8 cellular contexts compared by ENCODE assay signal in genomic region chr7:73557108-73557396, GRCh38. TPM values are rescaled to one million over a fixed set of nuclear protein-coding genes. Genes with fewer than 3 reads are reported as not detected.
DNase-seq lines count a peak whose midpoint lies in the region; ATAC-seq and TF ChIP-seq lines count a peak whose summit lies in the region.

No MANE protein-coding gene starts in this region.

- DNase-seq in A673 (ENCODE audit: low spot score) (peak; percentile 94), NCI-H2171 (lab: John Stamatoyannopoulos, UW) (peak; percentile 86), breast epithelium (ENCODE audit: low spot score in 2 of 2) (peak; percentile 89 to 91)

- H3K9ac ChIP-seq in iPS-20b (ENCODE audit: low read depth, low read length): peak overlapping the region; percentile 86; the same call in 1 of the 2 replicates

- H3K4me1 ChIP-seq in A673 (ENCODE audit: insufficient read depth, low read length, poor library complexity, severe bottlenecking): peaks cover 11% of the 10 kb centered on the region
- peaks cover 0 to 9% of the 10 kb centered on the region in 2 donors for H3K4me1 ChIP-seq in breast epithelium
- H3K4me1 ChIP-seq in iPS-20b (ENCODE audit: insufficient read depth, low read length): no peaks in the 10 kb centered on the region

- POLR2A ChIA-PET in A673 (lab: Charles Lee; ENCODE audit: low non-redundant PET): interaction anchor here (0.6 to 0.7 kb wide), 3 partner anchors 150 to 243 kb away, joined by 3 to 14 read pairs (median 3); no protein-coding TSS in a partner anchor

- peak; percentile 89 for ATAC-seq in GM18867 (IDR thresholded peaks at IDR 0.05; ENCODE audit: unreplicated experiment)
- peak; percentile 88 for ATAC-seq in HG03108 (IDR thresholded peaks at IDR 0.05; ENCODE audit: unreplicated experiment)

- TF ChIP-seq CTCF in A673 (conservative IDR thresholded peaks at IDR 0.05; ENCODE audit: low read depth, low read length) (no peak), VCaP (conservative IDR thresholded peaks at IDR 0.05) (no peak), breast epithelium (IDR thresholded peaks at IDR 0.05) (no peak)

- H3K36me3 ChIP-seq in A673 (ENCODE audit: insufficient read depth, low read length, poor library complexity, severe bottlenecking) (peaks cover 12% of the 10 kb centered on the region), breast epithelium (no peaks in the 10 kb centered on the region), iPS-20b (ENCODE audit: insufficient read depth, low read depth, low read length) (peaks cover 15% of the 10 kb centered on the region)

- intact Hi-C loops in A673 (cut with micrococcal nuclease; ENCODE audit: unreplicated experiment) (loop anchor here (2.0 kb wide), 1 partner anchor 34 kb away; the partner anchor contains the start of gene BAZ1B), breast epithelium (cut with DNase I; ENCODE audit: low total_unique reads) (no loop called here)

- TF ChIP-seq POLR2A in breast epithelium (IDR thresholded peaks at IDR 0.05): no peak

- peak overlapping the region; percentile 90 for H3K4me3 ChIP-seq in A673 (ENCODE audit: low read depth, low read length, poor library complexity, severe bottlenecking)
- H3K4me3 ChIP-seq in breast epithelium: peak overlapping the region; percentile 73 to 94 (median 81)
- H3K4me3 ChIP-seq in iPS-20b (ENCODE audit: low read length): peak overlapping the region; percentile 80
- H3K4me3 ChIP-seq in skin epidermis: peak overlapping the region; percentile 52 to 81 (median 67)

- no peaks in the 10 kb centered on the region for H3K9me3 ChIP-seq in A673 (ENCODE audit: low read depth, low read length, poor library complexity, severe bottlenecking)
- no peaks in the 10 kb centered on the region for H3K9me3 ChIP-seq in breast epithelium
- no peaks in the 10 kb centered on the region for H3K9me3 ChIP-seq in iPS-20b (ENCODE audit: insufficient read depth, low read depth, low read length)

- H3K27me3 ChIP-seq in A673 (replicated peaks; ENCODE audit: insufficient read depth, low read depth, low read length, poor library complexity) (no peaks in the 10 kb centered on the region), breast epithelium (no peaks in the 10 kb centered on the region), iPS-20b (ENCODE audit: insufficient read depth, low read length) (peaks cover 11% of the 10 kb centered on the region)

- H3K27ac ChIP-seq in A673 (ENCODE audit: low read depth, low read length, poor library complexity, severe bottlenecking): peak overlapping the region; percentile 100
- H3K27ac ChIP-seq in VCaP: peak overlapping the region; percentile 99
- H3K27ac ChIP-seq in breast epithelium: peak overlapping the region; percentile 99 to 100
- H3K27ac ChIP-seq in iPS-20b (ENCODE audit: low read length): peak overlapping the region; percentile 72
- H3K27ac ChIP-seq in skin epidermis: peak overlapping the region; percentile 90 to 99 (median 98)

- no TSS peak for BruUV-seq in A673 (replicated peaks; lab: Mats Ljungman, UMichigan)

- CTCF ChIA-PET in A673 (lab: Charles Lee): no interaction called here

RNA-seq across cellular contexts. Expression of gene BCL7B, which starts 0.4 kb away (rescaled TPM):
- 53.0 and 56.3 TPM in 2 replicates for total RNA-seq in A673 (2021)
- total RNA-seq in breast epithelium: 10 to 100 TPM; 29.6 to 93.0 (median 40.6) TPM

RNA-seq across cellular contexts. Expression of gene TBL2, which starts 21.3 kb away (rescaled TPM):
- total RNA-seq in A673 (2021): 48.9 and 51.9 TPM in 2 replicates
- total RNA-seq in breast epithelium: 10 to 100 TPM; 31.0 to 39.3 (median 32.1) TPM

RNA-seq across cellular contexts. Expression of gene BAZ1B, which starts 35.0 kb away (rescaled TPM):
- 122 and 127 TPM in 2 replicates for total RNA-seq in A673 (2021)
- total RNA-seq in breast epithelium: 10 to 100 TPM; 53.7 to 57.4 (median 56.3) TPM

Comparison
In these comparisons a context has a peak if more than half of its experiments do, and no peak if none do; other contexts are left out.
1. Peak in every context shown above with its lines: DNase-seq, ATAC-seq, H3K4me3 ChIP-seq and H3K27ac ChIP-seq.